Comparison of ENCODE assay signal across 9 cellular contexts in genomic region chr15:74857082-74857655, GRCh38. TPM values are rescaled to one million over a fixed set of nuclear protein-coding genes. Genes with fewer than 3 reads are reported as not detected.
DNase-seq lines count a peak whose midpoint lies in the region; ATAC-seq and TF ChIP-seq lines count a peak whose summit lies in the region.
"Had no signal": no experiment of that assay in that cellular context is flagged by ENCODE, and none has a peak within 500 bp of the region (broad histone marks: within the 10 kb centered on the region; RNA-seq: fewer than 3 reads in every experiment).

No MANE protein-coding gene starts in this region.

- POLR2A ChIA-PET in WTC11 (lab: Charles Lee): no interaction called here

- H3K27ac Mint-ChIP-seq in activated CD4-positive, alpha-beta T cell treated with anti-CD3 and anti-CD28 coated beads, Interleukin-2, amount 10 ng/mL, durations not matched to agents 24 days and 14 days: peak overlapping the region; percentile 44
- peak overlapping the region; percentile 62 to 90 for H3K27ac Mint-ChIP-seq in activated naive CD4-positive, alpha-beta T cell treated with anti-CD3 and anti-CD28 coated beads, Interleukin-2, amount 50 U/mL, for 72 hours
- no peak overlapping the region; the same call in 1 of the 2 replicates for H3K27ac Mint-ChIP-seq in WTC11

- intact Hi-C loops in activated CD4-positive, alpha-beta T cell treated with anti-CD3 and anti-CD28 coated beads, Interleukin-2, amount 10 ng/mL, durations not matched to agents 24 days and 14 days (cut with micrococcal nuclease): no loop called here

- no peak for TF ChIP-seq CTCF in WTC11 (IDR thresholded peaks at IDR 0.05)

- DNase-seq in activated CD4-positive, alpha-beta T cell treated with anti-CD3 and anti-CD28 coated beads, Interleukin-2, amount 10 ng/mL, durations not matched to agents 24 days and 14 days: no peak
- DNase-seq in activated CD4-positive, alpha-beta T cell treated with anti-CD3 and anti-CD28 coated beads for 48 hours: no peak
- no peak for DNase-seq in activated naive CD4-positive, alpha-beta T cell treated with anti-CD3 and anti-CD28 coated beads, Interleukin-2, amount 50 U/mL, for 72 hours (ENCODE audit: low spot score in 2 of 2)
- DNase-seq in WTC11 (ENCODE audit: low spot score): no peak
- no peak for DNase-seq in dermis blood vessel endothelial cell

- H3K4me1 Mint-ChIP-seq in activated CD4-positive, alpha-beta T cell treated with anti-CD3 and anti-CD28 coated beads, Interleukin-2, amount 10 ng/mL, durations not matched to agents 24 days and 14 days: peaks cover 22% of the 10 kb centered on the region
- H3K4me1 Mint-ChIP-seq in WTC11: no peaks in the 10 kb centered on the region

- peaks cover 18% of the 10 kb centered on the region for H3K36me3 Mint-ChIP-seq in activated CD4-positive, alpha-beta T cell treated with anti-CD3 and anti-CD28 coated beads, Interleukin-2, amount 10 ng/mL, durations not matched to agents 24 days and 14 days (ENCODE audit: low read depth)
- peaks cover 0 to 4% of the 10 kb centered on the region in 2 donors for H3K36me3 Mint-ChIP-seq in activated naive CD4-positive, alpha-beta T cell treated with anti-CD3 and anti-CD28 coated beads, Interleukin-2, amount 50 U/mL, for 72 hours
- H3K36me3 Mint-ChIP-seq in WTC11: peaks cover 4% of the 10 kb centered on the region; the same call in 1 of the 2 replicates

- CTCF ChIA-PET in WTC11 (lab: Charles Lee): interaction anchor here (0.9 to 3.1 kb wide), 6 partner anchors 14 to 100 kb away, joined by 3 to 17 read pairs (median 5); partner anchors contain the start of genes RPP25 and ULK3

- no peaks in the 10 kb centered on the region for H3K9me3 Mint-ChIP-seq in activated CD4-positive, alpha-beta T cell treated with anti-CD3 and anti-CD28 coated beads, Interleukin-2, amount 10 ng/mL, durations not matched to agents 24 days and 14 days
- H3K9me3 Mint-ChIP-seq in activated naive CD4-positive, alpha-beta T cell treated with anti-CD3 and anti-CD28 coated beads, Interleukin-2, amount 50 U/mL, for 72 hours: no peaks in the 10 kb centered on the region
- no peaks in the 10 kb centered on the region for H3K9me3 Mint-ChIP-seq in WTC11

- no peaks in the 10 kb centered on the region for H3K27me3 Mint-ChIP-seq in activated CD4-positive, alpha-beta T cell treated with anti-CD3 and anti-CD28 coated beads, Interleukin-2, amount 10 ng/mL, durations not matched to agents 24 days and 14 days
- H3K27me3 Mint-ChIP-seq in WTC11 (ENCODE audit: low read depth): no peaks in the 10 kb centered on the region

- ATAC-seq in HG03066 (IDR thresholded peaks at IDR 0.05; ENCODE audit: low read depth, unreplicated experiment): peak; percentile 79
- no peak for ATAC-seq in activated naive CD4-positive, alpha-beta T cell treated with anti-CD3 and anti-CD28 coated beads, Interleukin-2, amount 50 U/mL, for 72 hours
- no peak for ATAC-seq in GM18870 (IDR thresholded peaks at IDR 0.05; ENCODE audit: unreplicated experiment)
- ATAC-seq in WTC11: no peak

- peak overlapping the region; percentile 29 for H3K27ac ChIP-seq in temporal lobe (ENCODE audit: low read depth, low read length)

- no peak overlapping the region for H3K4me3 Mint-ChIP-seq in activated CD4-positive, alpha-beta T cell treated with anti-CD3 and anti-CD28 coated beads, Interleukin-2, amount 10 ng/mL, durations not matched to agents 24 days and 14 days
- H3K4me3 Mint-ChIP-seq in WTC11: no peak overlapping the region

TF ChIP-seq in WTC11, 78 proteins besides CTCF, POLR2A, EP300 and RAD21:
- TF ChIP-seq ZNF219 (CRISPR knock-in tag; IDR thresholded peaks at IDR 0.05; ENCODE audit: borderline replicate concordance) (no peak), RORB (CRISPR knock-in tag; IDR thresholded peaks at IDR 0.05) (no peak), FOXK1 (CRISPR knock-in tag; IDR thresholded peaks at IDR 0.05) (no peak), SP1 (CRISPR knock-in tag; conservative IDR thresholded peaks at IDR 0.05) (no peak), SMAD4 (CRISPR knock-in tag; IDR thresholded peaks at IDR 0.05) (no peak), NR1H2 (CRISPR knock-in tag; IDR thresholded peaks at IDR 0.05) (no peak), RELA (CRISPR knock-in tag; IDR thresholded peaks at IDR 0.05; ENCODE audit: borderline replicate concordance) (no peak), TEAD1 (CRISPR knock-in tag; IDR thresholded peaks at IDR 0.05) (no peak), CREB1 (CRISPR knock-in tag; IDR thresholded peaks at IDR 0.05) (no peak), JAZF1 (CRISPR knock-in tag; IDR thresholded peaks at IDR 0.05) (no peak)
- TF ChIP-seq, protein P1, sequence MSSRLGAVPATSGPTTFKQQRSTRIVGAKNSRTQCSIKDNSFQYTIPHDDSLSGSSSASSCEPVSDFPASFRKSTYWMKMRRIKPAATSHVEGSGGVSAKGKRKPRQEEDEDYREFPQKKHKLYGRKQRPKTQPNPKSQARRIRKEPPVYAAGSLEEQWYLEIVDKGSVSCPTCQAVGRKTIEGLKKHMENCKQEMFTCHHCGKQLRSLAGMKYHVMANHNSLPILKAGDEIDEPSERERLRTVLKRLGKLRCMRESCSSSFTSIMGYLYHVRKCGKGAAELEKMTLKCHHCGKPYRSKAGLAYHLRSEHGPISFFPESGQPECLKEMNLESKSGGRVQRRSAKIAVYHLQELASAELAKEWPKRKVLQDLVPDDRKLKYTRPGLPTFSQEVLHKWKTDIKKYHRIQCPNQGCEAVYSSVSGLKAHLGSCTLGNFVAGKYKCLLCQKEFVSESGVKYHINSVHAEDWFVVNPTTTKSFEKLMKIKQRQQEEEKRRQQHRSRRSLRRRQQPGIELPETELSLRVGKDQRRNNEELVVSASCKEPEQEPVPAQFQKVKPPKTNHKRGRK (CRISPR knock-in tag; IDR thresholded peaks at IDR 0.05; ENCODE audit: borderline replicate concordance): no peak

RNA-seq across cellular contexts. Expression of gene ULK3, which starts 14.2 kb away (rescaled TPM):
- total RNA-seq in activated CD4-positive, alpha-beta T cell treated with anti-CD3 and anti-CD28 coated beads, Interleukin-2, amount 10 ng/mL, durations not matched to agents 24 days and 14 days: 52.6 and 57.3 TPM in 2 replicates
- 10 to 100 TPM; 37.6 to 50.3 TPM for total RNA-seq in activated naive CD4-positive, alpha-beta T cell treated with anti-CD3 and anti-CD28 coated beads, Interleukin-2, amount 50 U/mL, for 72 hours
- total RNA-seq in temporal lobe (33.7 TPM), WTC11 (2021) (34.4 to 38.9 TPM (median 37.4 TPM) in 3 replicates), dermis blood vessel endothelial cell (31.0 and 39.3 TPM in 2 replicates)

RNA-seq across cellular contexts. Expression of gene SCAMP2, which starts 16.0 kb away (rescaled TPM):
- total RNA-seq in activated CD4-positive, alpha-beta T cell treated with anti-CD3 and anti-CD28 coated beads, Interleukin-2, amount 10 ng/mL, durations not matched to agents 24 days and 14 days: 89.4 and 94.8 TPM in 2 replicates
- total RNA-seq in activated naive CD4-positive, alpha-beta T cell treated with anti-CD3 and anti-CD28 coated beads, Interleukin-2, amount 50 U/mL, for 72 hours: 10 to 100 TPM; 79.5 to 92.7 TPM
- total RNA-seq in temporal lobe (4.4 TPM), WTC11 (2021) (38.0 to 47.0 TPM (median 39.0 TPM) in 3 replicates), dermis blood vessel endothelial cell (32.5 and 46.0 TPM in 2 replicates)

RNA-seq across cellular contexts. Expression of gene CPLX3, which starts 30.7 kb away (rescaled TPM):
- total RNA-seq in activated CD4-positive, alpha-beta T cell treated with anti-CD3 and anti-CD28 coated beads, Interleukin-2, amount 10 ng/mL, durations not matched to agents 24 days and 14 days: 0.09 TPM in 2 replicates
- under 1 TPM in 1 of 2 donors, not detected in 1; 0.25 TPM for total RNA-seq in activated naive CD4-positive, alpha-beta T cell treated with anti-CD3 and anti-CD28 coated beads, Interleukin-2, amount 50 U/mL, for 72 hours
- total RNA-seq in temporal lobe (0.49 TPM), WTC11 (2021) (0.09 to 0.21 TPM (median 0.09 TPM) in 3 replicates), dermis blood vessel endothelial cell (not detected in 2 replicates)
- total RNA-seq: RPMI7951 had no signal

RNA-seq across cellular contexts. Expression of gene MPI, which starts 32.7 kb away (rescaled TPM):
- total RNA-seq in activated CD4-positive, alpha-beta T cell treated with anti-CD3 and anti-CD28 coated beads, Interleukin-2, amount 10 ng/mL, durations not matched to agents 24 days and 14 days: 63.9 and 64.4 TPM in 2 replicates
- 10 to 100 TPM; 22.0 to 98.0 TPM for total RNA-seq in activated naive CD4-positive, alpha-beta T cell treated with anti-CD3 and anti-CD28 coated beads, Interleukin-2, amount 50 U/mL, for 72 hours
- 27.5 TPM for total RNA-seq in temporal lobe
- total RNA-seq in WTC11 (2021): 36.3 to 65.1 TPM (median 59.8 TPM) in 3 replicates
- 47.0 and 89.3 TPM in 2 replicates for total RNA-seq in dermis blood vessel endothelial cell

RNA-seq across cellular contexts. Expression of gene LMAN1L, which starts 44.5 kb away (rescaled TPM):
- 0.33 and 0.36 TPM in 2 replicates for total RNA-seq in activated CD4-positive, alpha-beta T cell treated with anti-CD3 and anti-CD28 coated beads, Interleukin-2, amount 10 ng/mL, durations not matched to agents 24 days and 14 days
- 1 to 10 TPM in 1 of 2 donors, under 1 TPM in 1; 0.27 to 1.1 TPM for total RNA-seq in activated naive CD4-positive, alpha-beta T cell treated with anti-CD3 and anti-CD28 coated beads, Interleukin-2, amount 50 U/mL, for 72 hours
- total RNA-seq in temporal lobe: not detected
- total RNA-seq in WTC11 (2021): not detected in 3 replicates
- not detected in 2 replicates for total RNA-seq in dermis blood vessel endothelial cell
- total RNA-seq: RPMI7951 had no signal
